Comparison of ENCODE assay signal across 1 cellular context in the genomic region with DNA sequence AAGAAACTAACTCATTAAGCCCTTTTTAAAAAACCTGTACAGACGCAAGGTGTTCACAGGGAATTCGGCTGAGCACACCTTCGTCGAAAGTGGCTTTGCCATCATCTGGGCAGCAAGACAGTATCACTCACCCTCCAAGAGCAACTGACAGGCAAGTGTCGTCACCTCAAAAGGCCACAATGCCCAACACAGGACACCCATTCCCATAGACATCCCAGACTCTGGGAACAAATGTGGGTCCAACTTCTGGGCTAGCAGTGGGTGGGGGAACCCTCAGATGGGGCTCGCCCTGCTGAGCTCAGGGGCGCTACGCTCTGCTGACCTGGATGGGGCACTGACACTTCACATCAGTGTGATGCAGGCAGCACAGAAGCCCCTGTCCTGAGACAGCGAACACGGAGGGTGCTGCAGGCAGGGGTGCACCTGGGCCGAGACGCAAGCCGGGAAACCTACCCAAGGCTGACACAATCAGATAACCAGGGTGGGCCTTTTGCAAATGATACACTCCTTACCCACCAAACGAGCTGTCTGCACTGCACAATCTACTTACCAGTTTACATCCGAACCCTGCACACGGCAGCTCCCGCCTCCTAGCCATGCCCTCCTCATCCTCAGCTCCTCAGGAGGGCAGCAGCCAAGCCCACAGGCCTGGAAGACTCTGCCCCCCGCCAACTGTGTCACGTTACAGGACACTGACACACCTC.
TF ChIP-seq lines count a peak whose summit lies in the region.

No MANE protein-coding gene starts in this region.

TF ChIP-seq in liver, 16 proteins besides CTCF, POLR2A, EP300 and RAD21 (continued from another document):
- TF ChIP-seq ZBTB33 (IDR thresholded peaks at IDR 0.05) (no peak), NR2F2 (IDR thresholded peaks at IDR 0.05) (no peak), HNF4A (conservative IDR thresholded peaks at IDR 0.05) (no peak)
